28 cellular contexts compared by ENCODE assay signal in the genomic region with DNA sequence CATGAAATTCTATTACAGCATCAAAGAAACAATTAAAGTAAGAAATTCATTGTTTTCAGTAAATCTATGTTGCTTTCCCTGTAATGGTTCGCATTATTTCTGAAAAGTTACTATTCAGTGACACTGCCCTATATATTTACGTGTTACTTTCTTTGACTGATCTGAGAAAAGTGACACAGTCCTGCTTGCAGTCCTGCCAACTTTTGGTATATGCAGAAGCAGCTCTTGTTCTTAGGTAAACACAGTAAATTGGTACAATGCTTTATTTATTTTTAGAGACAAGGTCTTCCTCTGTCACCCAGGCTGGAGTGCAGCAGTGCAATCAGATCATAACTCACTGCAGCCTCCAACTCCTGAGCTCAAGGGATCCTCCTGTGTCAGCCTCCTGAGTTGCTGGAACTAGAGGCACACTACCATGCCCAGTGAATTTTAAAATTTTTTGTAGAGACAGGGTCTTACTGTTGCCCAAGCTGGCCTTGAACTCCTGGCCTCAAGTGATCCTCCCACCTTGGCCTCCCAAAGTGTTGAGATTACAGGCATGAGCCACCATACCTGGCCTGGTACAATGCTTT.
"Had no signal": no experiment of that assay in that cellular context is flagged by ENCODE, and none has a peak within 500 bp of the region (broad histone marks: within the 10 kb centered on the region; RNA-seq: fewer than 3 reads in every experiment).

No MANE protein-coding gene starts in this region.

- H3K4me3 ChIP-seq: neural progenitor cell, ovary, psoas muscle, skin epidermis, smooth muscle cell, spleen, suprapubic skin, testis, tibial artery, transverse colon, upper lobe of right lung, vagina had no signal

- H3K9me3 ChIP-seq: ovary, psoas muscle, spleen, suprapubic skin, testis, tibial artery, transverse colon, upper lobe of right lung, vagina had no signal

- H3K27ac ChIP-seq: neural progenitor cell, ovary, parathyroid adenoma, psoas muscle, skin epidermis, spleen, suprapubic skin, testis, tibial artery, transverse colon, upper lobe of right lung, vagina had no signal

- H3K36me3 ChIP-seq: neural progenitor cell, ovary, suprapubic skin, transverse colon had no signal

- H3K79me2 ChIP-seq: parathyroid adenoma had no signal

- ATAC-seq: natural killer cell; psoas muscle; right cardiac atrium; sciatic nerve; stimulated activated memory B cell treated with anti-CD40 and anti-IgM and Interleukin-4, amounts not matched to agents 10 μg/mL and 1 μg/mL and 100 μg/mL, for 72 hours; stimulated activated naive CD8-positive, alpha-beta T cell treated with anti-CD3 and anti-CD28 coated beads, Interleukin-15, amount 100 ng/mL, for 72 hours; stimulated activated naive CD8-positive, alpha-beta T cell treated with anti-CD3 and anti-CD28 coated beads, Interleukin-15, Interleukin-2, amounts not matched to agents 100 U/mL and 50 U/mL, for 24 hours; upper lobe of right lung had no signal

- H3K9ac ChIP-seq: neural progenitor cell, parathyroid adenoma had no signal

- H3K27me3 ChIP-seq: neural progenitor cell, ovary, spleen, suprapubic skin, testis, tibial artery, transverse colon, upper lobe of right lung, vagina had no signal

- H3K4me1 ChIP-seq: parathyroid adenoma, psoas muscle, suprapubic skin, testis, tibial artery, transverse colon, vagina had no signal

- DNase-seq: natural killer cell; occipital lobe; ovary; posterior cingulate gyrus; psoas muscle; right cardiac atrium; spleen; stimulated activated CD4-positive, alpha-beta T cell treated with anti-CD3 and anti-CD28 coated beads, Interleukin-12 subunit alpha, Interleukin-12 subunit beta, amount 100 ng/mL, for 4 hours; stimulated activated CD4-positive, alpha-beta T cell treated with anti-CD3 and anti-CD28 coated beads, Interleukin-1b, Interleukin-23, amount 100 ng/mL, for 48 hours; stimulated activated CD4-positive, alpha-beta T cell treated with anti-CD3 and anti-CD28 coated beads, Interleukin-4, amount 100 ng/mL, for 1 hour; stimulated activated CD4-positive, alpha-beta T cell treated with anti-CD3 and anti-CD28 coated beads, Interleukin-4, amount 100 ng/mL, for 4 hours; stimulated activated CD8-positive, alpha-beta memory T cell treated with anti-CD3 and anti-CD28 coated beads, Interleukin-4, amount 100 ng/mL, for 48 hours; stimulated activated naive CD4-positive, alpha-beta T cell; stimulated activated naive CD8-positive, alpha-beta T cell treated with anti-CD3 and anti-CD28 coated beads, Interleukin-15, amount 100 ng/mL, for 72 hours; stimulated activated naive CD8-positive, alpha-beta T cell treated with anti-CD3 and anti-CD28 coated beads, Interleukin-15, Interleukin-2, amounts not matched to agents 100 U/mL and 50 U/mL, for 24 hours; substantia nigra; testis; tibial artery; transverse colon; upper lobe of right lung had no signal

- H3K4me2 ChIP-seq: neural progenitor cell, smooth muscle cell had no signal

- H2AFZ ChIP-seq: neural progenitor cell, parathyroid adenoma had no signal
